ENCODE assay signal across 9 cellular contexts in genomic region chr3:42652251-42652610, GRCh38. TPM values are rescaled to one million over a fixed set of nuclear protein-coding genes. Genes with fewer than 3 reads are reported as not detected.
A peak's percentile ranks its signal among the peaks of the same experiment; 100 is the strongest.
DNase-seq lines count a peak whose midpoint lies in the region; ATAC-seq, FAIRE-seq and TF ChIP-seq lines count a peak whose summit lies in the region.
"Had no signal": no experiment of that assay in that cellular context is flagged by ENCODE, and none has a peak within 500 bp of the region (broad histone marks: within the 10 kb centered on the region; RNA-seq: fewer than 3 reads in every experiment).

No MANE protein-coding gene starts in this region.

- no peak overlapping the region for H3K4me3 ChIP-seq in K562
- H3K4me3 ChIP-seq in osteoblast (ENCODE audit: insufficient read depth, low read length) = peak overlapping the region; percentile 90

- H3K4me2 ChIP-seq in K562 (ENCODE audit: insufficient read depth, low read length) (peak overlapping the region; percentile 78; the same call in 1 of the 2 replicates), osteoblast (ENCODE audit: insufficient read depth, low read length) (peak overlapping the region; percentile 95)

- H3K36me3 ChIP-seq in K562 (ENCODE audit: control insufficient read depth, insufficient read depth, low read length) (peaks cover 19% of the 10 kb centered on the region), osteoblast (ENCODE audit: insufficient read depth, low read length) (peaks cover 21% of the 10 kb centered on the region)

- ATAC-seq in HG02678 (IDR thresholded peaks at IDR 0.05; ENCODE audit: unreplicated experiment) (peak; percentile 20), K562 (no peak)

- CTCF ChIA-PET in K562 (lab: Yijun Ruan, JAX; ENCODE audit: low intra/inter-chr PET ratio) = no interaction called here

- DNase-seq in DMS79 treated with DMSO at 0.1 percent for 48 hours (lab: John Stamatoyannopoulos, UW) (peak; percentile 17), K562 (ENCODE audit: extremely low read depth in 1 of 4, low spot score in 3 of 4) (no peak), osteoblast (ENCODE audit: insufficient read length, low spot score, missing footprints) (peak; percentile 91), NCI-H446 treated with DMSO at 0.1 percent for 48 hours (lab: John Stamatoyannopoulos, UW) (no peak), HT-29 (ENCODE audit: low spot score) (no peak)
- DNase-seq in stimulated activated CD4-positive, alpha-beta T cell treated with anti-CD3 and anti-CD28 coated beads, Interleukin-15, amount 100 ng/mL, for 24 hours = no peak
- no peak for DNase-seq in activated CD4-positive, alpha-beta T cell treated with anti-CD3 and anti-CD28 coated beads for 48 hours
- DNase-seq: NCI-H345 had no signal

- H3K79me2 ChIP-seq in K562 (ENCODE audit: control insufficient read depth, insufficient read depth, low read length) (no peaks in the 10 kb centered on the region), osteoblast (ENCODE audit: insufficient read depth, low read length) (peaks cover 70% of the 10 kb centered on the region)

- H2AFZ ChIP-seq in K562 (ENCODE audit: low read depth, low read length) (no peak overlapping the region), osteoblast (ENCODE audit: low read length) (no peak overlapping the region)

- TF ChIP-seq RAD21 in K562 (CRISPR knock-in tag; conservative IDR thresholded peaks at IDR 0.05 in 1 of 2, IDR thresholded peaks at IDR 0.05 in 1 of 2) = no peak

- POLR2A ChIA-PET in K562 (lab: Yijun Ruan, JAX) = interaction anchor here (0.7 to 4.0 kb wide), 11 partner anchors 9 to 91 kb away, joined by 3 to 37 read pairs (median 3); partner anchors contain the start of gene SEC22C

- no peak for FAIRE-seq in K562 (lab: Jason Lieb, UNC)

- no peak for TF ChIP-seq POLR2A in K562 (conservative IDR thresholded peaks at IDR 0.05)

- no peaks in the 10 kb centered on the region for H4K20me1 ChIP-seq in K562 (replicated peaks; ENCODE audit: control insufficient read depth, insufficient read depth, low read length)
- peaks cover 57% of the 10 kb centered on the region for H4K20me1 ChIP-seq in osteoblast (ENCODE audit: insufficient read depth, low read length)

- no peaks in the 10 kb centered on the region for H3K9me3 ChIP-seq in K562 (replicated peaks; ENCODE audit: control insufficient read depth, insufficient read depth, low read depth, low read length)
- H3K9me3 ChIP-seq in osteoblast (ENCODE audit: low read depth, low read length) = no peaks in the 10 kb centered on the region

- 43% methylated on average over 1 of the region's 1 CpG for WGBS in K562 (ENCODE audit: insufficient coverage, low coverage, missing lambda C conversion rate)

- H3K4me1 ChIP-seq in K562 (replicated peaks in 1 of 2; ENCODE audit: control insufficient read depth in 2 of 2, insufficient read depth in 2 of 2, low read length in 2 of 2) (peaks cover 16 to 41% of the 10 kb centered on the region in 2 experiments), osteoblast (ENCODE audit: insufficient read depth, low read length) (peaks cover 64% of the 10 kb centered on the region)

- H3K9me1 ChIP-seq in K562 (ENCODE audit: control insufficient read depth, insufficient read depth, low read length) = peaks cover 4% of the 10 kb centered on the region

- TF ChIP-seq CTCF in K562 (IDR thresholded peaks at IDR 0.05 in 2 of 3, conservative IDR thresholded peaks at IDR 0.05 in 1 of 3; ENCODE audit: insufficient read depth in 2 of 3, low read depth in 1 of 3, low read length in 3 of 3) (no peak), osteoblast (IDR thresholded peaks at IDR 0.05; ENCODE audit: extremely low read depth, low read depth, low read length) (no peak)

- TF ChIP-seq EP300 in K562 (IDR thresholded peaks at IDR 0.05; ENCODE audit: low read length) = no peak

- intact Hi-C loops in K562 (cut with micrococcal nuclease) = loop anchor here (5.0 kb wide), 1 partner anchor 70 kb away; the partner anchor contains the start of gene SEC22C

- no TSS peak for BruUV-seq in K562 (replicated peaks; lab: Mats Ljungman, UMichigan)

- in situ Hi-C loops in K562 (cut with MboI) = loop anchor here (5.0 kb wide), 1 partner anchor 95 kb away; no protein-coding TSS in a partner anchor

- peak overlapping the region in 1 of 2 experiments; percentile 94; a peak in 2 of 4 replicates for H3K9ac ChIP-seq in K562 (ENCODE audit: insufficient read depth in 1 of 2, low read depth in 2 of 2, low read length in 2 of 2)

- H3K27ac ChIP-seq in K562 (ENCODE audit: extremely low read depth, low read depth, low read length) (no peak overlapping the region), osteoblast (ENCODE audit: low read depth, low read length) (peak overlapping the region; percentile 86)

- no peaks in the 10 kb centered on the region for H3K27me3 ChIP-seq in K562 (ENCODE audit: control insufficient read depth in 2 of 2, insufficient read depth in 2 of 2, low read length in 2 of 2)
- H3K27me3 ChIP-seq in osteoblast (ENCODE audit: insufficient read depth, low read length) = no peaks in the 10 kb centered on the region

RNA-seq across cellular contexts. Expression of gene ZBTB47, which starts 1.3 kb away (rescaled TPM):
- 2.9 and 11.3 TPM in 2 replicates for total RNA-seq in K562 (2011; cell fraction: chromatin; rRNA removed; ENCODE audit: low replicate concordance)
- 7.5 and 7.8 TPM in 2 replicates for total RNA-seq in K562 (2011; cell fraction: nucleolus; rRNA removed)
- total RNA-seq in K562 (2011; cell fraction: nucleoplasm; rRNA removed) = 5.3 and 5.7 TPM in 2 replicates
- total RNA-seq in K562 (2014; rRNA removed) = 3.4 and 5.0 TPM in 2 replicates
- 0.45 and 0.58 TPM in 2 replicates for total RNA-seq in K562 (2014; rRNA removed; fragmentation: Illumina TruSeq; extraction: Trizol)
- 1.8 and 1.9 TPM in 2 replicates for total RNA-seq in K562 (2015; rRNA removed; fragmentation: Illumina TruSeq; extraction: Trizol)
- 2.9 and 4.6 TPM in 2 replicates for total RNA-seq in K562 (2021)
- 1.7 and 2.2 TPM in 2 replicates for polyA plus RNA-seq in K562 (2011; rRNA removed)
- 1.8 and 3.3 TPM in 2 replicates for polyA plus RNA-seq in K562 (2011; cell fraction: cytosol; rRNA removed)
- 4.4 and 8.8 TPM in 2 replicates for polyA plus RNA-seq in K562 (2011; cell fraction: nucleus; rRNA removed)
- polyA plus RNA-seq in K562 (2012) = 1.8 and 2.8 TPM in 2 replicates
- 1.6 and 2.3 TPM in 2 replicates for polyA plus RNA-seq in K562 (2014; fragmentation: Illumina TruSeq; extraction: Trizol)
- polyA plus RNA-seq in K562 (2014; fragmentation: Nextera tagmentation; extraction: Ambion mirVana) = under 1 TPM in 1 of 2 experiments, not detected in 1; 0.11 TPM
- 2.7 and 2.9 TPM in 2 replicates for polyA plus RNA-seq in K562 (2014; rRNA removed)
- 1.8 and 2.8 TPM in 2 replicates for polyA minus RNA-seq in K562 (2011; rRNA and poly(A)+ RNA removed)
- polyA minus RNA-seq in K562 (2011; cell fraction: cytosol; rRNA and poly(A)+ RNA removed) = 2.0 and 2.1 TPM in 2 replicates
- polyA minus RNA-seq in K562 (2011; cell fraction: nucleus; rRNA and poly(A)+ RNA removed) = 5.9 and 7.1 TPM in 2 replicates
- total RNA-seq in osteoblast = 39.2 and 41.3 TPM in 2 replicates
- 1.1 TPM in 2 replicates for total RNA-seq in HT-29 (2014; rRNA removed; shearing (Covaris generic))

RNA-seq across cellular contexts. Expression of gene KLHL40, which starts 33.1 kb away (rescaled TPM):
- not detected in 2 replicates for total RNA-seq in K562 (2011; cell fraction: chromatin; rRNA removed; ENCODE audit: low replicate concordance)
- not detected in 2 replicates for total RNA-seq in K562 (2011; cell fraction: nucleolus; rRNA removed)
- total RNA-seq in K562 (2011; cell fraction: nucleoplasm; rRNA removed) = not detected in 2 replicates
- total RNA-seq in K562 (2014; rRNA removed) (not detected in 2 replicates), K562 (2014; rRNA removed; fragmentation: Illumina TruSeq; extraction: Trizol) (not detected in 2 replicates), K562 (2015; rRNA removed; fragmentation: Illumina TruSeq; extraction: Trizol) (not detected in 2 replicates), K562 (2021) (not detected in 2 replicates), osteoblast (not detected in 2 replicates)
- polyA plus RNA-seq in K562 (2011; rRNA removed) (not detected in 2 replicates), K562 (2014; fragmentation: Illumina TruSeq; extraction: Trizol) (not detected in 2 replicates), K562 (2014; fragmentation: Nextera tagmentation; extraction: Ambion mirVana) (not detected), K562 (2014; rRNA removed) (not detected in 2 replicates)
- not detected in 2 replicates for polyA plus RNA-seq in K562 (2011; cell fraction: cytosol; rRNA removed)
- not detected in 2 replicates for polyA plus RNA-seq in K562 (2011; cell fraction: nucleus; rRNA removed)
- polyA plus RNA-seq in K562 (2012) = not detected in 2 replicates
- not detected in 2 replicates for polyA minus RNA-seq in K562 (2011; rRNA and poly(A)+ RNA removed)
- polyA minus RNA-seq in K562 (2011; cell fraction: cytosol; rRNA and poly(A)+ RNA removed) = not detected in 2 replicates
- not detected in 2 replicates for polyA minus RNA-seq in K562 (2011; cell fraction: nucleus; rRNA and poly(A)+ RNA removed)
- not detected in 2 replicates for total RNA-seq in HT-29 (2014; rRNA removed; shearing (Covaris generic))

RNA-seq across cellular contexts. Expression of gene HHATL, which starts 50.4 kb away (rescaled TPM):
- not detected in 2 replicates for total RNA-seq in K562 (2011; cell fraction: chromatin; rRNA removed; ENCODE audit: low replicate concordance)
- total RNA-seq in K562 (2011; cell fraction: nucleolus; rRNA removed) = not detected in 2 replicates
- total RNA-seq in K562 (2011; cell fraction: nucleoplasm; rRNA removed) = not detected in 2 replicates
- total RNA-seq in K562 (2014; rRNA removed) = not detected in 2 replicates
- not detected in 2 replicates for total RNA-seq in K562 (2014; rRNA removed; fragmentation: Illumina TruSeq; extraction: Trizol)
- total RNA-seq in K562 (2015; rRNA removed; fragmentation: Illumina TruSeq; extraction: Trizol) = not detected in 2 replicates
- total RNA-seq in K562 (2021) = not detected in 2 replicates
- polyA plus RNA-seq in K562 (2011; rRNA removed) = not detected in 2 replicates
- polyA plus RNA-seq in K562 (2011; cell fraction: cytosol; rRNA removed) = not detected in 2 replicates
- polyA plus RNA-seq in K562 (2011; cell fraction: nucleus; rRNA removed) = not detected in 2 replicates
- not detected in 2 replicates for polyA plus RNA-seq in K562 (2012)
- not detected in 2 replicates for polyA plus RNA-seq in K562 (2014; fragmentation: Illumina TruSeq; extraction: Trizol)
- not detected for polyA plus RNA-seq in K562 (2014; fragmentation: Nextera tagmentation; extraction: Ambion mirVana)
- polyA plus RNA-seq in K562 (2014; rRNA removed) = not detected in 2 replicates
- not detected in 2 replicates for polyA minus RNA-seq in K562 (2011; rRNA and poly(A)+ RNA removed)
- not detected in 2 replicates for polyA minus RNA-seq in K562 (2011; cell fraction: cytosol; rRNA and poly(A)+ RNA removed)
- not detected in 2 replicates for polyA minus RNA-seq in K562 (2011; cell fraction: nucleus; rRNA and poly(A)+ RNA removed)
- not detected in 2 replicates for total RNA-seq in osteoblast
- not detected in 2 replicates for total RNA-seq in HT-29 (2014; rRNA removed; shearing (Covaris generic))

RNA-seq across cellular contexts. Expression of gene NKTR, which starts 51.7 kb away (rescaled TPM):
- 253 and 1,006 TPM in 2 replicates for total RNA-seq in K562 (2011; cell fraction: chromatin; rRNA removed; ENCODE audit: low replicate concordance)
- 104 and 168 TPM in 2 replicates for total RNA-seq in K562 (2011; cell fraction: nucleolus; rRNA removed)
- total RNA-seq in K562 (2011; cell fraction: nucleoplasm; rRNA removed) = 377 and 604 TPM in 2 replicates
- total RNA-seq in K562 (2014; rRNA removed) (48.0 and 51.5 TPM in 2 replicates), K562 (2014; rRNA removed; fragmentation: Illumina TruSeq; extraction: Trizol) (117 and 120 TPM in 2 replicates), K562 (2015; rRNA removed; fragmentation: Illumina TruSeq; extraction: Trizol) (94.1 and 104 TPM in 2 replicates), K562 (2021) (67.4 and 70.3 TPM in 2 replicates), osteoblast (80.3 and 98.4 TPM in 2 replicates)
- polyA plus RNA-seq in K562 (2011; rRNA removed) (123 and 130 TPM in 2 replicates), K562 (2014; fragmentation: Illumina TruSeq; extraction: Trizol) (76.5 and 95.7 TPM in 2 replicates), K562 (2014; fragmentation: Nextera tagmentation; extraction: Ambion mirVana) (10 to 100 TPM; 19.7 to 30.2 TPM), K562 (2014; rRNA removed) (84.5 and 92.6 TPM in 2 replicates)
- 9.2 and 26.9 TPM in 2 replicates for polyA plus RNA-seq in K562 (2011; cell fraction: cytosol; rRNA removed)
- polyA plus RNA-seq in K562 (2011; cell fraction: nucleus; rRNA removed) = 284 and 370 TPM in 2 replicates
- polyA plus RNA-seq in K562 (2012) = 39.4 and 56.1 TPM in 2 replicates
- polyA minus RNA-seq in K562 (2011; rRNA and poly(A)+ RNA removed) = 140 and 209 TPM in 2 replicates
- 19.9 and 20.4 TPM in 2 replicates for polyA minus RNA-seq in K562 (2011; cell fraction: cytosol; rRNA and poly(A)+ RNA removed)
- 246 and 455 TPM in 2 replicates for polyA minus RNA-seq in K562 (2011; cell fraction: nucleus; rRNA and poly(A)+ RNA removed)
- 20.0 and 21.8 TPM in 2 replicates for total RNA-seq in HT-29 (2014; rRNA removed; shearing (Covaris generic))

Comparison
In these comparisons a context has a peak if more than half of its experiments do, and no peak if none do; other contexts are left out.
1. DNase-seq: peak in DMS79 treated with DMSO at 0.1 percent for 48 hours (single experiment) and osteoblast (single experiment); none in K562 (0 of 4), NCI-H446 treated with DMSO at 0.1 percent for 48 hours (single experiment), stimulated activated CD4-positive, alpha-beta T cell treated with anti-CD3 and anti-CD28 coated beads, Interleukin-15, amount 100 ng/mL, for 24 hours (single experiment), HT-29 (single experiment) and activated CD4-positive, alpha-beta T cell treated with anti-CD3 and anti-CD28 coated beads for 48 hours (single experiment).